Comparison of ENCODE assay signal across 8 cellular contexts in genomic region chr17:81388091-81388611, GRCh38. TPM values are rescaled to one million over a fixed set of nuclear protein-coding genes. Genes with fewer than 3 reads are reported as not detected.
DNase-seq lines count a peak whose midpoint lies in the region; ATAC-seq and TF ChIP-seq lines count a peak whose summit lies in the region.

No MANE protein-coding gene starts in this region.

- H3K9me3 Mint-ChIP-seq in stimulated activated naive CD8-positive, alpha-beta T cell treated with anti-CD3 and anti-CD28 coated beads, Interleukin-15, Interleukin-2, amounts not matched to agents 100 ng/mL and 50 ng/mL, for 24 hours = no peaks in the 10 kb centered on the region
- H3K9me3 Mint-ChIP-seq in naive thymus-derived CD4-positive, alpha-beta T cell = peaks cover 0 to 2% (median 0%) of the 10 kb centered on the region in 11 donors

- H3K27ac Mint-ChIP-seq in stimulated activated naive CD8-positive, alpha-beta T cell treated with anti-CD3 and anti-CD28 coated beads, Interleukin-15, Interleukin-2, amounts not matched to agents 100 ng/mL and 50 ng/mL, for 24 hours = no peak overlapping the region
- no peak overlapping the region for H3K27ac Mint-ChIP-seq in naive thymus-derived CD4-positive, alpha-beta T cell

- peak overlapping the region; percentile 79 for H3K4me3 Mint-ChIP-seq in stimulated activated naive CD8-positive, alpha-beta T cell treated with anti-CD3 and anti-CD28 coated beads, Interleukin-15, Interleukin-2, amounts not matched to agents 100 ng/mL and 50 ng/mL, for 24 hours
- peak overlapping the region in 9 of 10 donors; percentile 44 to 72 (median 49) for H3K4me3 Mint-ChIP-seq in naive thymus-derived CD4-positive, alpha-beta T cell

- no peaks in the 10 kb centered on the region for H3K36me3 ChIP-seq in naive thymus-derived CD4-positive, alpha-beta T cell (ENCODE audit: control insufficient read depth in 2 of 3, insufficient read depth in 3 of 3, low read length in 3 of 3)

- CTCF ChIA-PET in naive thymus-derived CD4-positive, alpha-beta T cell (lab: Charles Lee) = no interaction called here

- peaks cover 4% of the 10 kb centered on the region for H3K4me1 Mint-ChIP-seq in stimulated activated naive CD8-positive, alpha-beta T cell treated with anti-CD3 and anti-CD28 coated beads, Interleukin-15, Interleukin-2, amounts not matched to agents 100 ng/mL and 50 ng/mL, for 24 hours (ENCODE audit: low read depth)
- peaks cover 0 to 9% (median 0%) of the 10 kb centered on the region in 7 donors for H3K4me1 Mint-ChIP-seq in naive thymus-derived CD4-positive, alpha-beta T cell

- H3K27me3 Mint-ChIP-seq in stimulated activated naive CD8-positive, alpha-beta T cell treated with anti-CD3 and anti-CD28 coated beads, Interleukin-15, Interleukin-2, amounts not matched to agents 100 ng/mL and 50 ng/mL, for 24 hours = peaks cover 46% of the 10 kb centered on the region
- H3K27me3 Mint-ChIP-seq in naive thymus-derived CD4-positive, alpha-beta T cell = peaks cover 33 to 66% (median 49%) of the 10 kb centered on the region in 5 donors

- peaks cover 0 to 33% of the 10 kb centered on the region in 2 donors for H3K27me3 ChIP-seq in naive thymus-derived CD4-positive, alpha-beta T cell (ENCODE audit: control insufficient read depth in 2 of 2, insufficient read depth in 2 of 2, low read length in 2 of 2)

- H3K4me3 ChIP-seq in coronary artery = peak overlapping the region; percentile 93
- no peak overlapping the region for H3K4me3 ChIP-seq in naive thymus-derived CD4-positive, alpha-beta T cell (ENCODE audit: low read length)

- H3K4me1 ChIP-seq in naive thymus-derived CD4-positive, alpha-beta T cell (ENCODE audit: control insufficient read depth in 2 of 2, insufficient read depth in 2 of 2, low read length in 2 of 2) = no peaks in the 10 kb centered on the region

- no peak for TF ChIP-seq CTCF in coronary artery (IDR thresholded peaks at IDR 0.05)

- POLR2A ChIA-PET in naive thymus-derived CD4-positive, alpha-beta T cell (lab: Charles Lee) = no interaction called here

- no peaks in the 10 kb centered on the region for H3K9me3 ChIP-seq in naive thymus-derived CD4-positive, alpha-beta T cell (ENCODE audit: control insufficient read depth in 2 of 3, low read length in 3 of 3)

- H3K27ac ChIP-seq in coronary artery = peak overlapping the region; percentile 83 to 98
- no peak overlapping the region for H3K27ac ChIP-seq in naive thymus-derived CD4-positive, alpha-beta T cell (ENCODE audit: low read depth, low read length)

- no peak for DNase-seq in stimulated activated naive CD8-positive, alpha-beta T cell treated with anti-CD3 and anti-CD28 coated beads, Interleukin-15, Interleukin-2, amounts not matched to agents 100 U/mL and 50 U/mL, for 24 hours
- DNase-seq in coronary artery (ENCODE audit: low spot score) (no peak), posterior vena cava (ENCODE audit: low spot score) (no peak), EL (no peak)
- no peak for DNase-seq in naive thymus-derived CD4-positive, alpha-beta T cell
- DNase-seq in stimulated activated naive CD4-positive, alpha-beta T cell treated with Interleukin-2 at 50 U/mL for 16 hours (lab: John Stamatoyannopoulos, UW) = no peak

- no peaks in the 10 kb centered on the region for H3K36me3 Mint-ChIP-seq in stimulated activated naive CD8-positive, alpha-beta T cell treated with anti-CD3 and anti-CD28 coated beads, Interleukin-15, Interleukin-2, amounts not matched to agents 100 ng/mL and 50 ng/mL, for 24 hours (ENCODE audit: low read depth)
- no peaks in the 10 kb centered on the region for H3K36me3 Mint-ChIP-seq in naive thymus-derived CD4-positive, alpha-beta T cell

- no peak for ATAC-seq in stimulated activated naive CD8-positive, alpha-beta T cell treated with anti-CD3 and anti-CD28 coated beads, Interleukin-15, Interleukin-2, amounts not matched to agents 100 U/mL and 50 U/mL, for 24 hours
- ATAC-seq in naive thymus-derived CD4-positive, alpha-beta T cell = no peak
- ATAC-seq in GM21526 (IDR thresholded peaks at IDR 0.05; ENCODE audit: low FRiP score, unreplicated experiment) = no peak

- intact Hi-C loops in naive thymus-derived CD4-positive, alpha-beta T cell (cut with micrococcal nuclease) = loop anchor here in 1 of 2 donors (10.0 kb wide), 1 partner anchor 133 kb away; no protein-coding TSS in a partner anchor
- intact Hi-C loops in posterior vena cava (cut with DNase I) = no loop called here

RNA-seq across cellular contexts. Expression of gene BAHCC1, which starts 7.1 kb away (rescaled TPM):
- total RNA-seq in naive thymus-derived CD4-positive, alpha-beta T cell = 1 to 10 TPM in 1 of 5 experiments, under 1 TPM in 3, not detected in 1; 0.05 to 3.8 (median 0.68) TPM
- polyA plus RNA-seq in naive thymus-derived CD4-positive, alpha-beta T cell = not detected
- 10 to 100 TPM; 17.3 to 19.1 TPM for total RNA-seq in posterior vena cava
